10 cellular contexts compared by ENCODE assay signal in genomic region chr9:113886933-113887332, GRCh38. TPM values are rescaled to one million over a fixed set of nuclear protein-coding genes. Genes with fewer than 3 reads are reported as not detected.
DNase-seq lines count a peak whose midpoint lies in the region; ATAC-seq and TF ChIP-seq lines count a peak whose summit lies in the region.
"Had no signal": no experiment of that assay in that cellular context is flagged by ENCODE, and none has a peak within 500 bp of the region (broad histone marks: within the 10 kb centered on the region; RNA-seq: fewer than 3 reads in every experiment).

No MANE protein-coding gene starts in this region.

- H3K4me1 ChIP-seq in tibial artery = peaks cover 0 to 42% (median 32%) of the 10 kb centered on the region in 4 donors

- peaks cover 8% of the 10 kb centered on the region for H3K9me3 Mint-ChIP-seq in activated CD4-positive, alpha-beta T cell treated with anti-CD3 and anti-CD28 coated beads, Interleukin-2, amount 10 ng/mL, durations not matched to agents 7 days and 5 days
- H3K9me3 Mint-ChIP-seq in stimulated activated naive CD8-positive, alpha-beta T cell treated with anti-CD3 and anti-CD28 coated beads, Interleukin-15, amount 100 ng/mL, for 72 hours = peaks cover 4 to 8% of the 10 kb centered on the region in 2 donors

- peaks cover 0 to 3% (median 0%) of the 10 kb centered on the region in 3 donors for H3K36me3 ChIP-seq in tibial artery

- no peaks in the 10 kb centered on the region for H3K27me3 ChIP-seq in tibial artery

- H3K27ac ChIP-seq in tibial artery = peak overlapping the region; percentile 4 to 36

- H3K27me3 Mint-ChIP-seq in activated CD4-positive, alpha-beta T cell treated with anti-CD3 and anti-CD28 coated beads, Interleukin-2, amount 10 ng/mL, durations not matched to agents 7 days and 5 days = no peaks in the 10 kb centered on the region
- no peaks in the 10 kb centered on the region for H3K27me3 Mint-ChIP-seq in stimulated activated naive CD8-positive, alpha-beta T cell treated with anti-CD3 and anti-CD28 coated beads, Interleukin-15, amount 100 ng/mL, for 72 hours
- H3K27me3 Mint-ChIP-seq: type B pancreatic cell had no signal

- peaks cover 21% of the 10 kb centered on the region for H3K4me1 Mint-ChIP-seq in activated CD4-positive, alpha-beta T cell treated with anti-CD3 and anti-CD28 coated beads, Interleukin-2, amount 10 ng/mL, durations not matched to agents 7 days and 5 days
- peaks cover 12% of the 10 kb centered on the region for H3K4me1 Mint-ChIP-seq in stimulated activated naive CD8-positive, alpha-beta T cell treated with anti-CD3 and anti-CD28 coated beads, Interleukin-15, amount 100 ng/mL, for 72 hours

- CTCF ChIA-PET in activated CD4-positive, alpha-beta T cell treated with anti-CD3 and anti-CD28 coated beads, Interleukin-2, amount 10 ng/mL, durations not matched to agents 7 days and 5 days (lab: Charles Lee) = interaction anchor here (0.6 kb wide), 1 partner anchor 26 kb away, joined by 3 read pairs; no protein-coding TSS in a partner anchor

- in situ Hi-C loops in astrocyte of the spinal cord (cut with HindIII; ENCODE audit: low sequenced_read_pairs) = no loop called here

- DNase-seq in activated CD4-positive, alpha-beta T cell treated with anti-CD3 and anti-CD28 coated beads, Interleukin-2, amount 10 ng/mL, durations not matched to agents 7 days and 5 days = no peak
- DNase-seq in activated CD4-positive, alpha-beta T cell treated with anti-CD3 and anti-CD28 coated beads for 48 hours = no peak
- DNase-seq in astrocyte of the spinal cord (ENCODE audit: low read depth, low spot score) (peak; percentile 31), iris pigment epithelial cell (ENCODE audit: low read depth) (peak; percentile 36), tibial artery (no peak), NCI-H1930 (lab: John Stamatoyannopoulos, UW) (no peak)
- DNase-seq in stimulated activated naive CD8-positive, alpha-beta T cell treated with anti-CD3 and anti-CD28 coated beads, Interleukin-15, amount 100 ng/mL, for 72 hours = no peak
- DNase-seq: amniotic stem cell had no signal

- intact Hi-C loops in tibial artery (cut with DNase I; ENCODE audit: low total_unique reads) = loop anchor here (10.0 kb wide), 1 partner anchor 48 kb away; no protein-coding TSS in a partner anchor

- H3K36me3 Mint-ChIP-seq in activated CD4-positive, alpha-beta T cell treated with anti-CD3 and anti-CD28 coated beads, Interleukin-2, amount 10 ng/mL, durations not matched to agents 7 days and 5 days (ENCODE audit: low read depth) = peaks cover 3% of the 10 kb centered on the region

- H3K27ac Mint-ChIP-seq in activated CD4-positive, alpha-beta T cell treated with anti-CD3 and anti-CD28 coated beads, Interleukin-2, amount 10 ng/mL, durations not matched to agents 7 days and 5 days = peak overlapping the region; percentile 7
- no peak overlapping the region for H3K27ac Mint-ChIP-seq in stimulated activated naive CD8-positive, alpha-beta T cell treated with anti-CD3 and anti-CD28 coated beads, Interleukin-15, amount 100 ng/mL, for 72 hours

- TF ChIP-seq CTCF in astrocyte of the spinal cord (IDR thresholded peaks at IDR 0.05; ENCODE audit: low read depth, low read length) (no peak), tibial artery (IDR thresholded peaks at IDR 0.05) (no peak)

- peaks cover 0 to 5% (median 0%) of the 10 kb centered on the region in 3 donors for H3K9me3 ChIP-seq in tibial artery

- no peak overlapping the region for H3K4me3 ChIP-seq in astrocyte of the spinal cord (ENCODE audit: low read depth, low read length)
- peak overlapping the region in 1 of 2 donors; percentile 43 for H3K4me3 ChIP-seq in tibial artery

- POLR2A ChIA-PET in activated CD4-positive, alpha-beta T cell treated with anti-CD3 and anti-CD28 coated beads, Interleukin-2, amount 10 ng/mL, durations not matched to agents 7 days and 5 days (lab: Charles Lee) = no interaction called here

- ATAC-seq in HG02759 (IDR thresholded peaks at IDR 0.05; ENCODE audit: unreplicated experiment) = no peak
- no peak for ATAC-seq in stimulated activated naive CD8-positive, alpha-beta T cell treated with anti-CD3 and anti-CD28 coated beads, Interleukin-15, amount 100 ng/mL, for 72 hours

- no peak overlapping the region for H3K4me3 Mint-ChIP-seq in activated CD4-positive, alpha-beta T cell treated with anti-CD3 and anti-CD28 coated beads, Interleukin-2, amount 10 ng/mL, durations not matched to agents 7 days and 5 days
- H3K4me3 Mint-ChIP-seq in stimulated activated naive CD8-positive, alpha-beta T cell treated with anti-CD3 and anti-CD28 coated beads, Interleukin-15, amount 100 ng/mL, for 72 hours = no peak overlapping the region

RNA-seq across cellular contexts. Expression of gene ZNF618, which starts 10.8 kb away (rescaled TPM):
- total RNA-seq in activated CD4-positive, alpha-beta T cell treated with anti-CD3 and anti-CD28 coated beads, Interleukin-2, amount 10 ng/mL, durations not matched to agents 7 days and 5 days = under 1 TPM; 0.21 to 0.27 TPM

Comparison
In these comparisons a context has a peak if more than half of its experiments do, and no peak if none do; other contexts are left out.
1. DNase-seq: peak in astrocyte of the spinal cord (single experiment) and iris pigment epithelial cell (single experiment); none in activated CD4-positive, alpha-beta T cell treated with anti-CD3 and anti-CD28 coated beads, Interleukin-2, amount 10 ng/mL, durations not matched to agents 7 days and 5 days (single experiment), activated CD4-positive, alpha-beta T cell treated with anti-CD3 and anti-CD28 coated beads for 48 hours (single experiment), tibial artery (0 of 2), stimulated activated naive CD8-positive, alpha-beta T cell treated with anti-CD3 and anti-CD28 coated beads, Interleukin-15, amount 100 ng/mL, for 72 hours (0 of 2) and NCI-H1930 (0 of 2).